ENCODE assay signal across 34 cellular contexts in genomic region chrX:82362990-82363389, GRCh38.
"Had no signal": no experiment of that assay in that cellular context is flagged by ENCODE, and none has a peak within 500 bp of the region (broad histone marks: within the 10 kb centered on the region; RNA-seq: fewer than 3 reads in every experiment).

No MANE protein-coding gene starts in this region.

- H3K27me3 ChIP-seq: ascending aorta, body of pancreas, brain microvascular endothelial cell, cardiac muscle cell had no signal

- DNase-seq: activated effector memory CD4-positive, alpha-beta T cell treated with anti-CD3 and anti-CD28 coated beads, Interleukin-2, amount 50 U/mL, for 16 hours; activated effector memory CD4-positive, alpha-beta T cell treated with Interleukin-2 at 50 U/mL for 16 hours; activated gamma-delta T cell; activated gamma-delta T cell treated with Interleukin-2 at 50 U/mL for 16 hours; activated naive CD4-positive, alpha-beta T cell; activated naive CD4-positive, alpha-beta T cell treated with anti-CD3 and anti-CD28 coated beads for 36 hours; activated naive CD4-positive, alpha-beta T cell treated with anti-CD3 and anti-CD28 coated beads, Interleukin-2, amount 10 ng/mL, durations not matched to agents 7 days and 5 days; activated naive CD4-positive, alpha-beta T cell treated with anti-CD3 and anti-CD28 coated beads, Interleukin-2, amount 50 U/mL, for 16 hours; activated naive CD4-positive, alpha-beta T cell treated with Interleukin-2 at 50 U/mL for 16 hours; activated naive CD8-positive, alpha-beta T cell treated with anti-CD3 and anti-CD28 coated beads for 36 hours; activated naive CD8-positive, alpha-beta T cell treated with anti-CD3 and anti-CD28 coated beads, Interleukin-2, amount 10 ng/mL, durations not matched to agents 7 days and 5 days; activated naive CD8-positive, alpha-beta T cell treated with anti-CD3 and anti-CD28 coated beads, Interleukin-2, amount 50 U/mL, for 24 hours; activated T-cell treated with anti-CD3 and anti-CD28 coated beads for 4 hours; activated T-cell treated with anti-CD3 and anti-CD28 coated beads, Interleukin-2, amount 50 U/mL, for 1 hour; activated T-cell treated with anti-CD3 and anti-CD28 coated beads, Interleukin-2, amount 50 U/mL, for 24 hours; activated T-cell treated with anti-CD3 and anti-CD28 coated beads, Interleukin-2, amount 50 U/mL, for 4 hours; activated T-cell treated with anti-CD3 and anti-CD28 coated beads, Interleukin-2, amount 50 U/mL, for 48 hours; activated T-cell treated with anti-CD3 and anti-CD28 coated beads, Interleukin-2, amount 50 U/mL, for 72 hours; amniotic stem cell; amygdala; anterior cingulate cortex; aorta; brain microvascular endothelial cell; caudate nucleus; central memory CD4-positive, alpha-beta T cell; cerebellar nuclear complex had no signal

- H3K9me3 ChIP-seq: adrenal gland, ascending aorta, body of pancreas, breast epithelium had no signal

- H3K27ac ChIP-seq: adrenal gland, ascending aorta, body of pancreas, brain microvascular endothelial cell, breast epithelium, cardiac muscle cell had no signal

- FAIRE-seq: astrocyte had no signal

- ATAC-seq: activated naive CD4-positive, alpha-beta T cell treated with anti-CD3 and anti-CD28 coated beads, Interleukin-2, amount 50 U/mL, for 72 hours; activated naive CD8-positive, alpha-beta T cell treated with anti-CD3 and anti-CD28 coated beads, Interleukin-2, amount 50 U/mL, for 24 hours; activated T-cell treated with anti-CD3 and anti-CD28 coated beads, Interleukin-2, amount 50 U/mL, for 4 hours; activated T-cell treated with anti-CD3 and anti-CD28 coated beads, Interleukin-2, amount 50 U/mL, for 72 hours; activated T-helper 17 cell treated with anti-CD3 and anti-CD28 coated beads, Interleukin-2, amount 50 U/mL, for 72 hours; body of pancreas had no signal

- H3K36me3 ChIP-seq: adrenal gland, ascending aorta, brain microvascular endothelial cell, breast epithelium, cardiac muscle cell had no signal

- H3K4me3 ChIP-seq: adrenal gland, ascending aorta, body of pancreas, breast epithelium, cardiac muscle cell had no signal

- H3K4me1 ChIP-seq: adrenal gland, ascending aorta, body of pancreas, breast epithelium had no signal
